Comparison of ENCODE assay signal across 8 cellular contexts in genomic region chr19:15418588-15419412, GRCh38. TPM values are rescaled to one million over a fixed set of nuclear protein-coding genes. Genes with fewer than 3 reads are reported as not detected.
DNase-seq lines count a peak whose midpoint lies in the region; ATAC-seq, FAIRE-seq and TF ChIP-seq lines count a peak whose summit lies in the region.

TSS of gene AKAP8L (minus strand) at chr19:15418988. CDS start at chr19:15418923, 65 bp downstream.

- no peaks in the 10 kb centered on the region for H3K9me3 ChIP-seq in small intestine (ENCODE audit: control insufficient read depth, low read depth)

- TF ChIP-seq CTCF in AG09309 (IDR thresholded peaks at IDR 0.05; ENCODE audit: control insufficient read depth, insufficient read depth, low read depth, low read length, missing control alignments) (peak; percentile 72), WTC11 (IDR thresholded peaks at IDR 0.05) (no peak), cardiac fibroblast (IDR thresholded peaks at IDR 0.05; ENCODE audit: low read depth, low read length) (peak; percentile 80)

- peak within 1 kb of the TSS; percentile 95 for H3K4me3 Mint-ChIP-seq in WTC11

- 0 to 1% (median 0%) methylated on average over 57 to 61 of the region's 61 CpGs for WGBS in small intestine, 3 donors

- POLR2A ChIA-PET in WTC11 (lab: Charles Lee), result interaction anchor here (0.6 to 2.6 kb wide), 20 partner anchors 12 to 783 kb away, joined by 3 to 31 read pairs (median 4); partner anchors contain the start of genes AKAP8, FAM32A and SYDE1

- H3K4me1 Mint-ChIP-seq in WTC11, result peaks cover 14% of the 10 kb centered on the region

- DNase-seq in AG09309 (ENCODE audit: low read depth) (peak; percentile 99), NCI-H226 (peak; percentile 98), WTC11 (ENCODE audit: low spot score) (peak; percentile 99), cardiac fibroblast (ENCODE audit: low read depth in 2 of 2) (peak; percentile 100), iPS-NIHi11 (ENCODE audit: low spot score) (peak; percentile 99), small intestine (peak; percentile 100)

- H3K9me3 Mint-ChIP-seq in WTC11, result 0 out of 2 replicates have a peak, but pooled peaks cover 5% of the 10 kb centered on the region

- CTCF ChIA-PET in WTC11 (lab: Charles Lee), result interaction anchor here (0.6 to 5.8 kb wide), 44 partner anchors 10 to 1242 kb away, joined by 3 to 128 read pairs (median 6); partner anchors contain the start of genes AKAP8, FAM32A, PGLYRP2 and RAB8A

- no peaks in the 10 kb centered on the region for H3K27me3 Mint-ChIP-seq in WTC11 (ENCODE audit: low read depth)

- no peaks in the 10 kb centered on the region for H3K27me3 ChIP-seq in small intestine (ENCODE audit: control insufficient read depth in 2 of 2, insufficient read depth in 2 of 2, low read length in 2 of 2)

- H3K4me1 ChIP-seq in small intestine (ENCODE audit: control insufficient read depth in 2 of 2, insufficient read depth in 1 of 2, low read depth in 1 of 2, low read length in 1 of 2), result peaks cover 1 to 15% of the 10 kb centered on the region in 2 donors

- H3K27ac ChIP-seq in small intestine (ENCODE audit: low read depth in 1 of 2, low read length in 1 of 2), result peak within 1 kb of the TSS; percentile 57 to 84

- peak; percentile 94 for ATAC-seq in GM18909 (IDR thresholded peaks at IDR 0.05; ENCODE audit: poor library complexity, unreplicated experiment)
- peak; percentile 96 for ATAC-seq in HG03175 (IDR thresholded peaks at IDR 0.05; ENCODE audit: unreplicated experiment)
- ATAC-seq in WTC11, result peak; percentile 97

- peak within 1 kb of the TSS; percentile 94 for H3K27ac Mint-ChIP-seq in WTC11

- peaks cover 2 to 7% of the 10 kb centered on the region in 2 donors for H3K36me3 ChIP-seq in small intestine (ENCODE audit: control insufficient read depth in 2 of 2, insufficient read depth in 2 of 2, low read length in 2 of 2)

- H3K36me3 Mint-ChIP-seq in WTC11, result peaks cover 34% of the 10 kb centered on the region

- H3K4me3 ChIP-seq in AG09309 (ENCODE audit: control insufficient read depth, low read depth, low read length) (peak within 1 kb of the TSS; percentile 92), cardiac fibroblast (replicated peaks in 1 of 2; ENCODE audit: low read depth in 2 of 2, low read length in 2 of 2) (peak within 1 kb of the TSS; percentile 78 to 98), small intestine (ENCODE audit: low read depth in 1 of 2, low read length in 2 of 2) (peak within 1 kb of the TSS; percentile 86 to 92)

- no peak for FAIRE-seq in small intestine (lab: Jason Lieb, UNC)

TF ChIP-seq in WTC11, 78 proteins besides CTCF, POLR2A, EP300 and RAD21 (continues in another document):
- TF ChIP-seq TEAD4 (CRISPR knock-in tag; IDR thresholded peaks at IDR 0.05) (no peak), ZBTB21 (CRISPR knock-in tag; IDR thresholded peaks at IDR 0.05; ENCODE audit: borderline replicate concordance) (no peak), STAT6 (CRISPR knock-in tag; conservative IDR thresholded peaks at IDR 0.05; ENCODE audit: low read depth) (no peak), SP1 (CRISPR knock-in tag; conservative IDR thresholded peaks at IDR 0.05) (peak; percentile 99), PREB (CRISPR knock-in tag; IDR thresholded peaks at IDR 0.05; ENCODE audit: borderline replicate concordance) (no peak), FOXP1 (CRISPR knock-in tag; IDR thresholded peaks at IDR 0.05; ENCODE audit: borderline replicate concordance) (peak; percentile 55; the same call in 1 of the 2 replicates), FOXJ3 (CRISPR knock-in tag; IDR thresholded peaks at IDR 0.05; ENCODE audit: borderline replicate concordance) (no peak), TEAD1 (CRISPR knock-in tag; IDR thresholded peaks at IDR 0.05) (0 out of 2 replicates have a peak, but pooled peaks have one; percentile 51), ZBTB43 (CRISPR knock-in tag; IDR thresholded peaks at IDR 0.05) (no peak; the same call in 1 of the 2 replicates), KAT7 (CRISPR knock-in tag; IDR thresholded peaks at IDR 0.05; ENCODE audit: borderline replicate concordance) (no peak), ATF3 (CRISPR knock-in tag; conservative IDR thresholded peaks at IDR 0.05) (no peak), ZNF232 (CRISPR knock-in tag; IDR thresholded peaks at IDR 0.05) (no peak), ZNF532 (CRISPR knock-in tag; IDR thresholded peaks at IDR 0.05; ENCODE audit: borderline replicate concordance) (no peak)

RNA-seq across cellular contexts. Expression of gene AKAP8L, which starts in this region (rescaled TPM):
- total RNA-seq in WTC11 (2021), result 184 to 231 TPM (median 184 TPM) in 3 replicates
- polyA plus RNA-seq in small intestine, result 100 to 1,000 TPM in 1 of 3 donors, 10 to 100 TPM in 2; 40.4 to 134 (median 94.2) TPM

Comparison
In these comparisons a context has a peak if more than half of its experiments do, and no peak if none do; other contexts are left out.
1. Peak in every context shown above with its lines: DNase-seq, ATAC-seq, H3K4me3 ChIP-seq and H3K27ac ChIP-seq.